In the genomic region with DNA sequence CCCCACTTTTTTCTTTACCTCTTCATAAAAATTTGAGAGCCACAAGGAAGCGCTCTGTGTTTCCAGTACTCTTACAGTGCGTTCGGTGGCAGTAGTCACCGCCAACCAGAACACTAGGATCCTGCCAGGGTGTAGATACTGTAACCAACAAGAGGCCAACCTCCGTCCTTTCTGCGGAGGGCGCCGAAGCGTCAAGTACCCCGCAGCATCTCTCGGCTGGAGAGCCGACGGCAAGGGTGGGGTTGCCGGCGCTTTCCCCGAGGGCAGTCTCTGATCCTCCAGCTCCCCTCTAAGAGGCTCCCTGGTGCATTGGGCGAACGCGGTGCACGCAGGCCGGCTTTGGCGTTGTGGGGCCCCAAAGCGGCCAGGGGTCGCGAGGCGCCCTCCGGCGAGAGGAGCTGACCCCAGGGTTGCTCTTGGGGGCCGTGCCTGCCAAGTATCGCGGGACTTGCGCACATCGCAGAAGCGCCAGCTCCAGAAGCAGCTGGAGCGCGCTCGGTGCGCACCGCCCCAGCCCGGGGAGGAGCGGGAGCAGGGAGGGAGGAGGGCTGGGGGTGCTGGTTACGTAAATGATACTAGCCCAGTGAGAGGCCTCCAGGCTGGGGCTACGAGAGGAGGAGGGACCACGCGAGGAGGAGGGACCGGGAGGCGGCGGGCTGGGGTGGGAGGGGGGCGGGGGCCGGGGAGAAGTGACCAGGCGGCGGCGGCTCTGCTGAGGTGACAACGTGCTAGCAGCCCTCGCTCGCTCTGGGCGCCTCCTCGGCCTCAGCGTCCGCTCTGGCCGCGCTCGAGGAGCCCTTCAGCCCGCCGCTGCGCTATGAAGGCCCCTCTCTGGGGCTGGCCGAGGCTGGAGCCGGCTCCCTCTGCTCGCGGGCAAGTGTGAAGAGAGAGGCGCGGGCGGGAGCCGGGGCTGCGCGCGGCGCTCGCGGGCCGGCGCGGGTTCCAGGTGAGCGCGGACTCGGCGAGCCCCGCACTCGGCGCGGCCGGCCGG, we compare ENCODE assay signal across 8 cellular contexts. TPM values are rescaled to one million over a fixed set of nuclear protein-coding genes. Genes with fewer than 3 reads are reported as not detected.
DNase-seq lines count a peak whose midpoint lies in the region; ATAC-seq, FAIRE-seq and TF ChIP-seq lines count a peak whose summit lies in the region.

Gene GALNT13 (plus strand): TSS at position 692 of the 991 bp plus-strand sequence.

- H3F3A ChIP-seq in GM23248 (ENCODE audit: insufficient read depth), result no peaks in the 10 kb centered on the region

- peak within 1 kb of the TSS; percentile 88 for H3K18ac ChIP-seq in H1 (ENCODE audit: extremely low read depth, low read length)

- no peak within 1 kb of the TSS for H2BK15ac ChIP-seq in H1 (ENCODE audit: low read length)

- peaks cover 17% of the 10 kb centered on the region for H3K23me2 ChIP-seq in H1 (ENCODE audit: low read depth, low read length)

- no peak within 1 kb of the TSS for H3K14ac ChIP-seq in H1 (ENCODE audit: insufficient read length)

- ATAC-seq in GM21723 (IDR thresholded peaks at IDR 0.05; ENCODE audit: unreplicated experiment) (no peak), HG03439 (IDR thresholded peaks at IDR 0.05; ENCODE audit: unreplicated experiment) (no peak), GM21381 (IDR thresholded peaks at IDR 0.05; ENCODE audit: unreplicated experiment) (no peak), HG02610 (IDR thresholded peaks at IDR 0.05; ENCODE audit: unreplicated experiment) (no peak)

- peak within 1 kb of the TSS; percentile 39 for H4K5ac ChIP-seq in H1 (ENCODE audit: insufficient read length, low read depth, low read length)

- TF ChIP-seq RAD21 in H1 (IDR thresholded peaks at IDR 0.05 in 1 of 2, conservative IDR thresholded peaks at IDR 0.05 in 1 of 2; ENCODE audit: low read depth in 2 of 2, low read length in 2 of 2), result peak; percentile 29 to 34; a peak in 3 of 4 replicates

- H2BK20ac ChIP-seq in H1 (ENCODE audit: low read length), result no peak within 1 kb of the TSS

- no peaks in the 10 kb centered on the region for H3K4me1 ChIP-seq in GM23248 (ENCODE audit: insufficient read depth)
- H3K4me1 ChIP-seq in H1 (replicated peaks in 1 of 4; ENCODE audit: control insufficient read depth in 3 of 4, insufficient read depth in 4 of 4, low read length in 3 of 4), result peaks cover 0 to 5% (median 1%) of the 10 kb centered on the region in 4 experiments; a peak in 2 of 7 replicates

- no peak within 1 kb of the TSS for H2BK5ac ChIP-seq in H1 (ENCODE audit: low read depth, low read length)

- H2BK12ac ChIP-seq in H1 (ENCODE audit: low read depth, low read length), result no peak within 1 kb of the TSS

- POLR2A ChIA-PET in H1 (lab: Charles Lee; ENCODE audit: partially characterized antibody), result interaction anchor here (0.6 to 1.9 kb wide), 4 partner anchors 15 to 821 kb away, joined by 3 to 11 read pairs (median 4); no protein-coding TSS in a partner anchor

- H3K36me3 ChIP-seq in GM23248 (ENCODE audit: low read depth), result no peaks in the 10 kb centered on the region
- no peaks in the 10 kb centered on the region for H3K36me3 ChIP-seq in H1 (ENCODE audit: control insufficient read depth in 2 of 4, insufficient read depth in 4 of 4, low read length in 3 of 4)

- DNase-seq in GM23248 (peak; percentile 31), NCI-H748 (lab: John Stamatoyannopoulos, UW; ENCODE audit: unreplicated experiment) (peak; percentile 100), H1 (ENCODE audit: low read depth in 1 of 2, low spot score in 2 of 2) (peak; percentile 89 to 94), myocyte (ENCODE audit: low read depth) (peak; percentile 11)

- H3K56ac ChIP-seq in H1 (replicated peaks; ENCODE audit: insufficient read length, low read depth, low read length), result peak within 1 kb of the TSS; percentile 47

- H3K9me3 ChIP-seq in GM23248 (ENCODE audit: low read depth) (no peaks in the 10 kb centered on the region), H1 (ENCODE audit: insufficient read depth in 2 of 2, low read depth in 1 of 2, low read length in 1 of 2) (no peaks in the 10 kb centered on the region)

- no peak for TF ChIP-seq EP300 in H1 (IDR thresholded peaks at IDR 0.05; ENCODE audit: borderline replicate concordance in 1 of 2, low read depth in 2 of 2, low read length in 2 of 2)

- H3K79me2 ChIP-seq in GM23248 (ENCODE audit: insufficient read depth), result no peaks in the 10 kb centered on the region
- H3K79me2 ChIP-seq in H1 (ENCODE audit: control insufficient read depth in 1 of 2, insufficient read depth in 2 of 2, low read length in 2 of 2), result peaks cover 0 to 13% of the 10 kb centered on the region in 2 experiments; a peak in 1 of 4 replicates

- peak within 1 kb of the TSS; percentile 40 for H3K4me3 ChIP-seq in GM23248
- H3K4me3 ChIP-seq in H1 (ENCODE audit: extremely low read depth in 1 of 4, insufficient read depth in 2 of 4, low read depth in 3 of 4, low read length in 4 of 4), result peak within 1 kb of the TSS; percentile 66 to 85 (median 78)

- H4K91ac ChIP-seq in H1 (replicated peaks; ENCODE audit: insufficient read length, low read length), result peak within 1 kb of the TSS; percentile 51

- no peak within 1 kb of the TSS for H3K23ac ChIP-seq in H1 (ENCODE audit: insufficient read length)

- CTCF ChIA-PET in H1 (lab: Charles Lee; ENCODE audit: partially characterized antibody), result interaction anchor here (0.5 to 1.5 kb wide), 6 partner anchors 13 to 505 kb away, joined by 3 to 5 read pairs (median 3); no protein-coding TSS in a partner anchor

- H3K4me2 ChIP-seq in GM23248 (ENCODE audit: unreplicated experiment), result no peak within 1 kb of the TSS
- H3K4me2 ChIP-seq in H1 (ENCODE audit: insufficient read depth in 1 of 2, low read depth in 2 of 2, low read length in 2 of 2), result peak within 1 kb of the TSS; percentile 97 to 98

- H2AK5ac ChIP-seq in H1 (ENCODE audit: low read depth, low read length), result 0 out of 2 replicates have a peak within 1 kb of the TSS, but pooled peaks have one; percentile 19

- no peak for FAIRE-seq in H1 (lab: Jason Lieb, UNC)

- TF ChIP-seq CTCF in H1 (IDR thresholded peaks at IDR 0.05; ENCODE audit: control extremely low read depth in 1 of 3, insufficient read depth in 1 of 3, low read depth in 1 of 3, low read length in 3 of 3), result no peak

- WGBS in GM23248 (ENCODE audit: low coverage in 1 of 2, low lambda C conversion rate in 2 of 2, missing lambda C conversion rate in 2 of 2), 2 experiments, result 3 to 6% methylated on average over 34 to 89 of the region's 93 CpGs
- 1% methylated on average over 44 of the region's 93 CpGs; no CpG with 5 or more reads in 1 of the 2 experiments for WGBS in H1 (ENCODE audit: extremely low coverage in 1 of 2, insufficient coverage in 1 of 2, insufficient read length in 1 of 2, insufficient replicate concordance in 2 of 2, low coverage in 1 of 2, low lambda C conversion rate in 2 of 2, missing lambda C conversion rate in 1 of 2), 2 experiments

- in situ Hi-C loops in GM23248 (cut with MboI), result no loop called here

- H4K20me1 ChIP-seq in GM23248 (ENCODE audit: insufficient read depth), result no peaks in the 10 kb centered on the region
- H4K20me1 ChIP-seq in H1 (replicated peaks in 1 of 2; ENCODE audit: control insufficient read depth in 1 of 2, insufficient read depth in 2 of 2, low read length in 2 of 2), result peaks cover 13 to 15% of the 10 kb centered on the region in 2 experiments

- H2BK120ac ChIP-seq in H1 (replicated peaks; ENCODE audit: low read depth, low read length), result no peak within 1 kb of the TSS

- no peak within 1 kb of the TSS for H3K9ac ChIP-seq in GM23248
- H3K9ac ChIP-seq in H1 (replicated peaks in 1 of 4; ENCODE audit: extremely low read depth in 1 of 4, low read depth in 3 of 4, low read length in 3 of 4), result peak within 1 kb of the TSS; percentile 56 to 85 (median 64)

- H3K27me3 ChIP-seq in GM23248 (replicated peaks; ENCODE audit: insufficient read depth) (peaks cover 27% of the 10 kb centered on the region), H1 (replicated peaks in 1 of 4; ENCODE audit: control insufficient read depth in 3 of 4, extremely low read depth in 1 of 4, insufficient read depth in 3 of 4, low read length in 3 of 4) (peaks cover 2 to 27% (median 21%) of the 10 kb centered on the region in 4 experiments)

- no peak within 1 kb of the TSS for H2AFZ ChIP-seq in GM23248
- H2AFZ ChIP-seq in H1 (ENCODE audit: low read length), result peak within 1 kb of the TSS; percentile 56; the same call in 1 of the 2 replicates

- peak within 1 kb of the TSS; percentile 85 for H4K8ac ChIP-seq in H1 (ENCODE audit: extremely low read depth, insufficient read depth, low read length)

- TF ChIP-seq POLR2A in H1 (IDR thresholded peaks at IDR 0.05; ENCODE audit: control extremely low read depth in 1 of 2, low read depth in 2 of 2, low read length in 2 of 2), result peak in 1 of 2 experiments; percentile 63; a peak in 2 of 3 replicates

- H3K4ac ChIP-seq in H1 (replicated peaks; ENCODE audit: insufficient read length, low read depth, low read length), result no peak within 1 kb of the TSS

- no peaks in the 10 kb centered on the region for H3K9me2 ChIP-seq in GM23248 (ENCODE audit: insufficient read depth)

- no peak within 1 kb of the TSS for H3K27ac ChIP-seq in GM23248
- peak within 1 kb of the TSS; percentile 29; the same call in 1 of the 2 replicates for H3K27ac ChIP-seq in H1 (ENCODE audit: low read depth, low read length)

- H3K79me1 ChIP-seq in H1 (ENCODE audit: low read depth, low read length), result no peaks in the 10 kb centered on the region

TF ChIP-seq in H1, 55 proteins besides CTCF, POLR2A, EP300 and RAD21 (continues in another document):
- TF ChIP-seq YY1 (IDR thresholded peaks at IDR 0.05; ENCODE audit: low read depth, low read length), result no peak
- TF ChIP-seq, protein P1, sequence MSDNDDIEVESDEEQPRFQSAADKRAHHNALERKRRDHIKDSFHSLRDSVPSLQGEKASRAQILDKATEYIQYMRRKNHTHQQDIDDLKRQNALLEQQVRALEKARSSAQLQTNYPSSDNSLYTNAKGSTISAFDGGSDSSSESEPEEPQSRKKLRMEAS (IDR thresholded peaks at IDR 0.05), result peak; percentile 57; the same call in 1 of the 2 replicates
- TF ChIP-seq CHD1 (IDR thresholded peaks at IDR 0.05; ENCODE audit: low read depth, low read length), result no peak
- TF ChIP-seq CHD2 (IDR thresholded peaks at IDR 0.05; ENCODE audit: low read length), result peak; percentile 93
- TF ChIP-seq MAFK (IDR thresholded peaks at IDR 0.05; ENCODE audit: low read depth, low read length), result no peak
- no peak for TF ChIP-seq SIX5 (IDR thresholded peaks at IDR 0.05; ENCODE audit: low read depth, low read length)

RNA-seq across cellular contexts. Expression of gene GALNT13, which starts in this region (rescaled TPM):
- total RNA-seq in GM23248 (2014; rRNA removed; shearing (Covaris generic)), result 0.11 TPM in 1 of 2 replicates, not detected in the other
- not detected in 2 replicates for polyA plus RNA-seq in GM23248 (2016; fragmentation: Nextera tagmentation; extraction: Ambion mirVana)
- total RNA-seq in H1 (2021; fragmentation: NEBNext Ultra II Directional; extraction: Animal tissue kit (Norgen Biotek cat#: 25700)), result 9.6 and 10.4 TPM in 2 replicates
- 1.4 and 3.2 TPM in 2 replicates for polyA plus RNA-seq in H1 (2011; rRNA removed)
- 3.1 TPM for polyA plus RNA-seq in H1 (2011; cell fraction: cytosol; rRNA removed)
- 1.8 TPM for polyA plus RNA-seq in H1 (2011; cell fraction: nucleus; rRNA removed)
- polyA plus RNA-seq in H1 (2012, experiment 1 of 2), result 4.1 to 6.2 TPM (median 4.7 TPM) in 4 replicates
- 1.7 TPM for polyA plus RNA-seq in H1 (2012, experiment 2 of 2)
- 5.5 TPM for polyA plus RNA-seq in H1 (2013, experiment 1 of 2)
- polyA plus RNA-seq in H1 (2013, experiment 2 of 2), result 5.5 TPM
- 4.2 and 5.1 TPM in 2 replicates for polyA minus RNA-seq in H1 (2011; rRNA and poly(A)+ RNA removed)
- 3.7 TPM for polyA minus RNA-seq in H1 (2011; cell fraction: cytosol; rRNA and poly(A)+ RNA removed)
- polyA minus RNA-seq in H1 (2011; cell fraction: nucleus; rRNA and poly(A)+ RNA removed), result 13.4 TPM
- total RNA-seq in myocyte, result 1.7 and 2.2 TPM in 2 replicates
- polyA plus RNA-seq in myocyte (2012), result 4.4 TPM

Comparison
In these comparisons a context has a peak if more than half of its experiments do, and no peak if none do; other contexts are left out.
1. Peak in DNase-seq and H3K4me3 ChIP-seq in GM23248; RNA of the gene not detected or under 1 TPM.
2. DNase-seq: peak in every context shown above with its lines; median percentile 100 in NCI-H748; 92 in H1; 31 in GM23248; 11 in myocyte.